In the genomic region with DNA sequence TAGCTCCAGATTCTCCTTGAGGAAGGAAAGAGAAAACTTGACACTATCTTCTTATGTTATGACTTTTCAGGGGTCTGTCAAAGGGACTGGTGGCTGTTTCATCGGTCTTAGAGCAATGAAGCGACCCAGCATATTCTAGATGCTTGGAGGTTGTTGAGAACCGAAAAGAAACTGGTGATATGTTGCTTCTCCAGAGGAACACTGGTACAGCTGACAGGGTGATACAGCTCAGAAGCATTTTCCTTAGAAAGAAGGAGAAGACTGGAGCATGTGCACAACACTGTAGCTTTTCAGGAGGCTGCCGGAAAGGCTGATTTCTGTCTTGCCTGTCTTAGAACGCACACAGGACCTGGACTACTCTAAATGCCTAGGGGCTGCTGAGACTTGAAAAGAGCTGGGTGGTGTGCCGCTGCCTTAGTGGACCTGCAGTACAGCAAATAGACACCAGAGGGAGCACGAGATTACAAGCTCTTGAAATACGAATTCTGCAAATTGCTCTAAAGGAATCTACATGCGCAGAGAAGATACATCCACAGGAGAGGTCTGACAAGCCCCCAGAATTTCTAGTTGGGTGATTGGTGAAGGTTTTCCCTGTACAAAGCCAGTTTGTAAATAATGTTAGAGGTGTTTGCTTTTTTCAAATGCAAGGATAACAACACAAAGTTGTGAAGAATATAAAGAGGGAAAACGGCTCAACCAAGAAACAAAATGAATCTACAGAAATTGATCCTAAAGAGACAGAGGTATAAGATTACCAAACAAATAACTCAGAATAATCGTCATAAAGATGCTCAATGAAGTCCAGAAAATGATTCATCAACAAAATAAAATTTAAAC, we compare ENCODE assay signal across 8 cellular contexts.
DNase-seq lines count a peak whose midpoint lies in the region; ATAC-seq, FAIRE-seq and TF ChIP-seq lines count a peak whose summit lies in the region.

No MANE protein-coding gene starts in this region.

- H3K4me2 ChIP-seq in KMS-11: no peak overlapping the region

- no peaks in the 10 kb centered on the region for H3K4me1 ChIP-seq in KMS-11 (ENCODE audit: low read depth, poor library complexity, severe bottlenecking)

- no peak overlapping the region for H3K4me3 ChIP-seq in AG09309 (ENCODE audit: control insufficient read depth, low read depth, low read length)
- no peak overlapping the region for H3K4me3 ChIP-seq in KMS-11 (IDR thresholded peaks at IDR 0.05; ENCODE audit: insufficient read depth, low read depth, low read length)

- H3K79me2 ChIP-seq in KMS-11 (ENCODE audit: insufficient read depth, low read depth): no peaks in the 10 kb centered on the region

- H3K4me1 Mint-ChIP-seq in immature natural killer cell: no peaks in the 10 kb centered on the region

- peak; percentile 73 for FAIRE-seq in GM18507 (lab: Jason Lieb, UNC)

- peak; percentile 2 for DNase-seq in AG09309 (ENCODE audit: low read depth)
- DNase-seq in GM18507 (ENCODE audit: extremely low spot score, insufficient read length, low read depth): no peak
- peak; percentile 1 to 4 for DNase-seq in SHP77 (lab: John Stamatoyannopoulos, UW)
- peak; percentile 18 for DNase-seq in brain pericyte (ENCODE audit: low read depth, low spot score)
- DNase-seq in immature natural killer cell: peak; percentile 2 to 21 (median 21)
- DNase-seq in stimulated activated CD4-positive, alpha-beta T cell treated with anti-CD3 and anti-CD28 coated beads, Interleukin-1b, Interleukin-23, amount 100 ng/mL, for 24 hours (ENCODE audit: low read depth in 4 of 4, low spot score in 1 of 4): peak in 3 of 4 experiments; percentile 2 to 57 (median 15)

- H3K27ac Mint-ChIP-seq in immature natural killer cell: no peak overlapping the region

- peak; percentile 78 for TF ChIP-seq CTCF in AG09309 (IDR thresholded peaks at IDR 0.05; ENCODE audit: control insufficient read depth, insufficient read depth, low read depth, low read length, missing control alignments)
- peak; percentile 82 for TF ChIP-seq CTCF in KMS-11 (conservative IDR thresholded peaks at IDR 0.05; ENCODE audit: low read depth, low read length)

- H4K20me1 ChIP-seq in KMS-11 (ENCODE audit: insufficient read depth): no peaks in the 10 kb centered on the region

- no peak overlapping the region for H3K9ac ChIP-seq in KMS-11

- peaks cover 0 to 4% (median 0%) of the 10 kb centered on the region in 3 donors for H3K27me3 Mint-ChIP-seq in immature natural killer cell (ENCODE audit: low read depth in 3 of 3)

- peaks cover 0 to 5% (median 1%) of the 10 kb centered on the region in 6 donors for H3K9me3 Mint-ChIP-seq in immature natural killer cell

- no peaks in the 10 kb centered on the region for H3K36me3 Mint-ChIP-seq in immature natural killer cell

- no peak for ATAC-seq in HG03565 (IDR thresholded peaks at IDR 0.05; ENCODE audit: unreplicated experiment)

- H3K36me3 ChIP-seq in KMS-11 (ENCODE audit: insufficient read depth): no peaks in the 10 kb centered on the region

- no peak overlapping the region for H2AFZ ChIP-seq in KMS-11 (ENCODE audit: low read depth)

- H3K4me3 Mint-ChIP-seq in immature natural killer cell: no peak overlapping the region

- no peak overlapping the region for H3K27ac ChIP-seq in KMS-11

- H3K27me3 ChIP-seq in KMS-11 (ENCODE audit: insufficient read depth, low read depth): no peaks in the 10 kb centered on the region
